10 cellular contexts compared by ENCODE assay signal in genomic region chr5:82068723-82069122, GRCh38.
DNase-seq lines count a peak whose midpoint lies in the region; ATAC-seq and TF ChIP-seq lines count a peak whose summit lies in the region.
"Had no signal": no experiment of that assay in that cellular context is flagged by ENCODE, and none has a peak within 500 bp of the region (broad histone marks: within the 10 kb centered on the region; RNA-seq: fewer than 3 reads in every experiment).

No MANE protein-coding gene starts in this region.

- no peak for DNase-seq in activated T-cell treated with anti-CD3 and anti-CD28 coated beads, Interleukin-2, amount 50 U/mL, for 72 hours
- no peak for DNase-seq in activated T-cell treated with anti-CD3 and anti-CD28 coated beads, Interleukin-2, amount 50 U/mL, for 48 hours
- DNase-seq in OCI-M1 (lab: John Stamatoyannopoulos, UW) (peak; percentile 80), coronary artery (ENCODE audit: low spot score) (no peak), osteoblast (ENCODE audit: insufficient read length, low spot score, missing footprints) (no peak)
- DNase-seq in stimulated activated CD8-positive, alpha-beta memory T cell treated with anti-CD3 and anti-CD28 coated beads, Interleukin-4, amount 100 ng/mL, for 48 hours, result no peak
- DNase-seq: NCI-H1048, NCI-H2227 treated with DMSO at 0.1 percent for 48 hours had no signal

- no peaks in the 10 kb centered on the region for H4K20me1 ChIP-seq in osteoblast (ENCODE audit: insufficient read depth, low read length)

- no peaks in the 10 kb centered on the region for H3K4me1 Mint-ChIP-seq in activated T-cell treated with anti-CD3 and anti-CD28 coated beads, Interleukin-2, amount 50 U/mL, for 72 hours (ENCODE audit: low read depth)

- no peaks in the 10 kb centered on the region for H3K27me3 Mint-ChIP-seq in activated T-cell treated with anti-CD3 and anti-CD28 coated beads, Interleukin-2, amount 50 U/mL, for 72 hours (ENCODE audit: low read depth)

- no peak overlapping the region for H3K27ac Mint-ChIP-seq in activated T-cell treated with anti-CD3 and anti-CD28 coated beads, Interleukin-2, amount 50 U/mL, for 72 hours

- H3K4me2 ChIP-seq in osteoblast (ENCODE audit: insufficient read depth, low read length), result peak overlapping the region; percentile 64

- peak overlapping the region; percentile 26 to 64 for H3K4me3 Mint-ChIP-seq in activated T-cell treated with anti-CD3 and anti-CD28 coated beads, Interleukin-2, amount 50 U/mL, for 72 hours

- H3K4me3 ChIP-seq in coronary artery (peak overlapping the region; percentile 31), osteoblast (ENCODE audit: insufficient read depth, low read length) (no peak overlapping the region)

- H3K36me3 Mint-ChIP-seq in activated T-cell treated with anti-CD3 and anti-CD28 coated beads, Interleukin-2, amount 50 U/mL, for 72 hours (ENCODE audit: insufficient read depth in 2 of 2), result no peaks in the 10 kb centered on the region

- no peaks in the 10 kb centered on the region for H3K9me3 Mint-ChIP-seq in activated T-cell treated with anti-CD3 and anti-CD28 coated beads, Interleukin-2, amount 50 U/mL, for 72 hours

- H2AFZ ChIP-seq in osteoblast (ENCODE audit: low read length), result no peak overlapping the region

- TF ChIP-seq CTCF in coronary artery (IDR thresholded peaks at IDR 0.05) (no peak), osteoblast (IDR thresholded peaks at IDR 0.05; ENCODE audit: extremely low read depth, low read depth, low read length) (no peak)

- H3K9me3 ChIP-seq in osteoblast (ENCODE audit: low read depth, low read length), result no peaks in the 10 kb centered on the region

- no peaks in the 10 kb centered on the region for H3K36me3 ChIP-seq in osteoblast (ENCODE audit: insufficient read depth, low read length)

- no peaks in the 10 kb centered on the region for H3K79me2 ChIP-seq in osteoblast (ENCODE audit: insufficient read depth, low read length)

- no peak overlapping the region for H3K27ac ChIP-seq in coronary artery
- H3K27ac ChIP-seq in osteoblast (ENCODE audit: low read depth, low read length), result no peak overlapping the region

- H3K27me3 ChIP-seq in osteoblast (ENCODE audit: insufficient read depth, low read length), result no peaks in the 10 kb centered on the region

- no peak for ATAC-seq in activated T-cell treated with anti-CD3 and anti-CD28 coated beads, Interleukin-2, amount 50 U/mL, for 72 hours (replicated peaks in 1 of 2)
- no peak for ATAC-seq in HG03378 (IDR thresholded peaks at IDR 0.05; ENCODE audit: unreplicated experiment)
- no peak for ATAC-seq in GM21619 (IDR thresholded peaks at IDR 0.05; ENCODE audit: unreplicated experiment)

- H3K4me1 ChIP-seq in osteoblast (ENCODE audit: insufficient read depth, low read length), result no peaks in the 10 kb centered on the region
